In the genomic region with DNA sequence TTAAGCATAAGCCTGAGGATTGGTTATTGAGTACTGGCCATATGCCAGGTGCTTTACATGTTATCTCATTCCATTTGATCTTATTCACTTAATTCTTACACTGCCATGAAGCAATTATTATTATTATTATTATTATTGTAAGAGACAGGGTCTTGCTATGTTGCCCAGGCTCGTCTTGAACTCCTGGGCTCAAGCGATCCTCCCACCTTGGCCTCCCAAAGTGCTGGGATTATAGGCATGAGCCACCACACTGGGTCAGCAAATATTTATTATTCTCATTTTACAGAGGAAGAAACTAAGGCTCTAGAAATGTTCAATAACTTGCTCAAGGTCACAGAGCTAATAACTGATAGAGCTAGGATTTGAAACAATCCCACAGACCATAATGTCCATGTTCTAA, we compare ENCODE assay signal across 29 cellular contexts.
"Had no signal": no experiment of that assay in that cellular context is flagged by ENCODE, and none has a peak within 500 bp of the region (broad histone marks: within the 10 kb centered on the region; RNA-seq: fewer than 3 reads in every experiment).

No MANE protein-coding gene starts in this region.

- H3K9ac ChIP-seq: parathyroid adenoma had no signal

- H3K4me2 ChIP-seq: smooth muscle cell had no signal

- H3K4me1 ChIP-seq: parathyroid adenoma, vagina had no signal

- H3K4me3 ChIP-seq: ovary, psoas muscle, skin epidermis, smooth muscle cell, spleen, thoracic aorta, thyroid gland, tibial nerve, upper lobe of left lung, vagina had no signal

- H3K9me3 ChIP-seq: neutrophil, ovary, psoas muscle, spleen, thoracic aorta, thyroid gland, tibial nerve, upper lobe of left lung, vagina had no signal

- DNase-seq: naive thymus-derived CD8-positive, alpha-beta T cell; nephron progenitor cell; nucleus accumbens; ovary; psoas muscle; right cardiac atrium; spleen; stimulated activated CD4-positive, alpha-beta T cell treated with anti-CD3 and anti-CD28 coated beads, Interleukin-12 subunit alpha, Interleukin-12 subunit beta, amount 100 ng/mL, for 4 hours; stimulated activated CD4-positive, alpha-beta T cell treated with anti-CD3 and anti-CD28 coated beads, Interleukin-1b, Interleukin-23, amount 100 ng/mL, for 48 hours; stimulated activated CD4-positive, alpha-beta T cell treated with anti-CD3 and anti-CD28 coated beads, Interleukin-4, amount 100 ng/mL, for 1 hour; stimulated activated CD4-positive, alpha-beta T cell treated with anti-CD3 and anti-CD28 coated beads, Interleukin-4, amount 100 ng/mL, for 4 hours; stimulated activated CD8-positive, alpha-beta memory T cell treated with anti-CD3 and anti-CD28 coated beads, Interleukin-4, amount 100 ng/mL, for 48 hours; stimulated activated naive CD4-positive, alpha-beta T cell; stimulated activated naive CD8-positive, alpha-beta T cell treated with anti-CD3 and anti-CD28 coated beads, Interleukin-15, amount 100 ng/mL, for 72 hours; stimulated activated naive CD8-positive, alpha-beta T cell treated with anti-CD3 and anti-CD28 coated beads, Interleukin-15, Interleukin-2, amounts not matched to agents 100 U/mL and 50 U/mL, for 24 hours; thyroid gland; trophoblast cell; upper lobe of left lung had no signal

- H3K27me3 ChIP-seq: neutrophil, ovary, spleen, thyroid gland, tibial nerve, upper lobe of left lung, vagina had no signal

- H2AFZ ChIP-seq: parathyroid adenoma had no signal

- H3K27ac ChIP-seq: neutrophil, ovary, parathyroid adenoma, psoas muscle, skin epidermis, spleen, thoracic aorta, thyroid gland, tibial nerve, vagina had no signal

- ATAC-seq: naive thymus-derived CD8-positive, alpha-beta T cell; natural killer cell treated with Interleukin-12 subunit alpha and Interleukin-12 subunit beta and Interleukin-15 and Interleukin-18, amount 100 ng/mL, for 72 hours; right cardiac atrium; sciatic nerve; stimulated activated memory B cell treated with anti-CD40 and anti-IgM and Interleukin-4, amounts not matched to agents 10 μg/mL and 1 μg/mL and 100 μg/mL, for 72 hours; stimulated activated naive CD8-positive, alpha-beta T cell treated with anti-CD3 and anti-CD28 coated beads, Interleukin-15, amount 100 ng/mL, for 72 hours; stimulated activated naive CD8-positive, alpha-beta T cell treated with anti-CD3 and anti-CD28 coated beads, Interleukin-15, Interleukin-2, amounts not matched to agents 100 U/mL and 50 U/mL, for 24 hours had no signal

- H3K36me3 ChIP-seq: neutrophil, ovary, spleen, thoracic aorta, thyroid gland, upper lobe of left lung, vagina had no signal

- FAIRE-seq: urothelium cell line had no signal
